Comparison of ENCODE assay signal across 1 cellular context in the genomic region with DNA sequence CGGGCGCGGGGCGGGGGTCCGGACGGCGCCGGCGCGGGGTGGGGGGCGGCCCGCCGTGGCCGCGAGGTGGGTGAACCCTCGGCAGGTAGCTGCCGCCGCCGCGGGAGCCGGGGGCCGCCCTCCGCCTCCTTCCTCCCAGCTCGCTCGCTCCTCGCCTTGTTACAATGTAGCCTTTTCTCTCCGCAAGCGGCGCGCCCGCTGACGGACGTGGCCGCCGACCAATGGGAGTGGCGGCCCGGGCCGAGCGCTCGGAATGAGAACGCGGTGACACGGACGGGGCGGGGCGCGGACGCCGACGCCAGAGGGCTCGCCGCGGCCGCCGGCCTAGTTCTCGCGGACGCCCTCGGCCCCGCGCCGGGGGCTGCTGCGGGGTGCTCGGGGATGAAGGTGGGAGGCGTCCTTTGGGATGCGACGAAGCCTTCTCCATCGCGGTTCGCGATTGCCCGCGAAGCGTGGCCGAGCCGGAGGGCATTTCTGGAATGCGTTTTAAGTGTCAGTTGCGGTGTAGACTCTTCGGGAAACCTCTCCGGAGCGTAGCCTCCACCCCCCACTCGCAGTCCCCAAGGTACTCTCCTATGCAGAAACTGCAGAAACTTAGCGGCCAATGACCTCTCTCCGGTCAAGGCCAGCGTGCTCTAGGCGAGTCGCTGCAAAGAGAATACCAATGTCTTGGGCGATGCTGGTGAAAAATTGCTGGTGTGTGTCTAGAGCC.
A peak's percentile ranks its signal among the peaks of the same experiment; 100 is the strongest.
TF ChIP-seq lines count a peak whose summit lies in the region.

No MANE protein-coding gene starts in this region.

TF ChIP-seq in HCT116, 20 proteins besides CTCF, POLR2A, EP300 and RAD21 (continued from another document):
- TF ChIP-seq, protein P1, sequence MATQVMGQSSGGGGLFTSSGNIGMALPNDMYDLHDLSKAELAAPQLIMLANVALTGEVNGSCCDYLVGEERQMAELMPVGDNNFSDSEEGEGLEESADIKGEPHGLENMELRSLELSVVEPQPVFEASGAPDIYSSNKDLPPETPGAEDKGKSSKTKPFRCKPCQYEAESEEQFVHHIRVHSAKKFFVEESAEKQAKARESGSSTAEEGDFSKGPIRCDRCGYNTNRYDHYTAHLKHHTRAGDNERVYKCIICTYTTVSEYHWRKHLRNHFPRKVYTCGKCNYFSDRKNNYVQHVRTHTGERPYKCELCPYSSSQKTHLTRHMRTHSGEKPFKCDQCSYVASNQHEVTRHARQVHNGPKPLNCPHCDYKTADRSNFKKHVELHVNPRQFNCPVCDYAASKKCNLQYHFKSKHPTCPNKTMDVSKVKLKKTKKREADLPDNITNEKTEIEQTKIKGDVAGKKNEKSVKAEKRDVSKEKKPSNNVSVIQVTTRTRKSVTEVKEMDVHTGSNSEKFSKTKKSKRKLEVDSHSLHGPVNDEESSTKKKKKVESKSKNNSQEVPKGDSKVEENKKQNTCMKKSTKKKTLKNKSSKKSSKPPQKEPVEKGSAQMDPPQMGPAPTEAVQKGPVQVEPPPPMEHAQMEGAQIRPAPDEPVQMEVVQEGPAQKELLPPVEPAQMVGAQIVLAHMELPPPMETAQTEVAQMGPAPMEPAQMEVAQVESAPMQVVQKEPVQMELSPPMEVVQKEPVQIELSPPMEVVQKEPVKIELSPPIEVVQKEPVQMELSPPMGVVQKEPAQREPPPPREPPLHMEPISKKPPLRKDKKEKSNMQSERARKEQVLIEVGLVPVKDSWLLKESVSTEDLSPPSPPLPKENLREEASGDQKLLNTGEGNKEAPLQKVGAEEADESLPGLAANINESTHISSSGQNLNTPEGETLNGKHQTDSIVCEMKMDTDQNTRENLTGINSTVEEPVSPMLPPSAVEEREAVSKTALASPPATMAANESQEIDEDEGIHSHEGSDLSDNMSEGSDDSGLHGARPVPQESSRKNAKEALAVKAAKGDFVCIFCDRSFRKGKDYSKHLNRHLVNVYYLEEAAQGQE (IDR thresholded peaks at IDR 0.05; ENCODE audit: low read depth): no peak
- TF ChIP-seq ZFX (IDR thresholded peaks at IDR 0.05): peak; percentile 75
- TF ChIP-seq SP1 (IDR thresholded peaks at IDR 0.05; ENCODE audit: low read depth): peak; percentile 88
